In the genomic region with DNA sequence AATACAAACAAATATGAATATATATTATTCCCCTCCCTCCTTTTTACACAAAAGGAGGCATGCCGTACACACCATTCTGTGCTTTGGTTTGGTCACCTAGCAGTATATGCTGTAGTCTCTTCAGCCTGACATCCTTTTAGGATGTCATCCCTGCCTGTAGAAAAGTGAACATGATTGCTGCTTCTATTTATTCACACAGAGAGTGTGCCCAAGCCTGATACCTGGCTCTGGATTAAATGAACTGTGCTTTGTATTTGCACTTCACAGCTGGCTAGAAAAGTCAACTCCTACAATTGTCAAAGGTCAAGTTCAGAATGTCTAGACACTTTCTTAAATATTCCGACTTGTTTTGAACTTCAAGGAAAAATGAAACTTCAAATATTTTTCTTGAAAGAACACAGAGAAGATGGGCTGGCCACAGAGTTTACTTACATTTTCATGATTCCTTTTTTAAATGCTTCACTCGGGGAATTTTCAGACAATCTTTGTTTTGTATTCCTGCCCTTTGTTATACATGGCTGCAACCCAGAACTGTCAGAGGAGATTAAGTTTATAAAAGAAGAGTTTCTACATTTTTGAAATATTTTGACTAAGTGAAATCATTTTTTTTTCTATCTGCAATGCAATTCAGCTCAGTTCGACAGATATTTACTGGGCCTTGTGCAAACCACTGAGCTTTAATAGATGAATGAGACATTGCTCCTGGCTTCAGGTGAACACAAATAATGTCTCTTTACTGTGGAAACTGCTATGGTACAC, we compare ENCODE assay signal across 17 cellular contexts. TPM values are rescaled to one million over a fixed set of nuclear protein-coding genes. Genes with fewer than 3 reads are reported as not detected.
DNase-seq lines count a peak whose midpoint lies in the region; TF ChIP-seq lines count a peak whose summit lies in the region.
"Had no signal": no experiment of that assay in that cellular context is flagged by ENCODE, and none has a peak within 500 bp of the region (broad histone marks: within the 10 kb centered on the region; RNA-seq: fewer than 3 reads in every experiment).

No MANE protein-coding gene starts in this region.

- no peaks in the 10 kb centered on the region for H3K9me3 Mint-ChIP-seq in osteocyte (ENCODE audit: unreplicated experiment)

- peak overlapping the region; percentile 29 for H2AFZ ChIP-seq in ACC112 (ENCODE audit: low read length, unreplicated experiment)

- DNase-seq in adipocyte (ENCODE audit: low read depth) (peak; percentile 83), fibroblast of the aortic adventitia (ENCODE audit: low read depth) (peak; percentile 79), osteocyte (ENCODE audit: extremely low spot score, unreplicated experiment) (no peak), GM13977 (ENCODE audit: low spot score) (no peak), DMS114 treated with DMSO at 0.1 percent for 48 hours (lab: John Stamatoyannopoulos, UW; ENCODE audit: unreplicated experiment) (no peak), NCI-H524 treated with DMSO at 0.1 percent for 48 hours (lab: John Stamatoyannopoulos, UW) (no peak)
- no peak for DNase-seq in activated CD4-positive, CD25-positive, alpha-beta regulatory T cell (lab: John Stamatoyannopoulos, UW)
- DNase-seq: activated CD8-positive, alpha-beta T cell treated with anti-CD3 and anti-CD28 coated beads, Interleukin-2, amount 10 ng/mL, durations not matched to agents 7 days and 5 days; COR-L47; effector memory CD4-positive, alpha-beta T cell; mucosa of descending colon; NCI-H526 treated with DMSO at 0.1 percent for 48 hours; stimulated activated CD4-positive, alpha-beta T cell treated with anti-CD3 and anti-CD28 coated beads, Interleukin-1b, Interleukin-23, amount 100 ng/mL, for 48 hours had no signal

- H3K9me3 ChIP-seq in adipocyte (ENCODE audit: control insufficient read depth, low read length): no peaks in the 10 kb centered on the region
- H3K9me3 ChIP-seq: breast epithelium, mucosa of descending colon had no signal

- in situ Hi-C loops in GM13977 (cut with MboI; ENCODE audit: low pct_unique_long_range_greater_than_20kb, low sequenced_read_pairs, unreplicated experiment): no loop called here

- no peak overlapping the region for H3K4me3 Mint-ChIP-seq in osteocyte (ENCODE audit: unreplicated experiment)
- H3K4me3 Mint-ChIP-seq: activated CD8-positive, alpha-beta T cell treated with anti-CD3 and anti-CD28 coated beads, Interleukin-2, amount 10 ng/mL, durations not matched to agents 7 days and 5 days had no signal

- no peaks in the 10 kb centered on the region for H3K36me3 ChIP-seq in ACC112 (ENCODE audit: insufficient read depth, low read length)
- no peaks in the 10 kb centered on the region for H3K36me3 ChIP-seq in adipocyte (ENCODE audit: control insufficient read depth, insufficient read depth, low read length, severe bottlenecking)
- H3K36me3 ChIP-seq: breast epithelium had no signal

- H3K27me3 ChIP-seq in ACC112 (ENCODE audit: insufficient read depth, low read length): no peaks in the 10 kb centered on the region
- no peaks in the 10 kb centered on the region for H3K27me3 ChIP-seq in adipocyte (replicated peaks; ENCODE audit: control insufficient read depth, insufficient read depth, low read length)
- H3K27me3 ChIP-seq: breast epithelium had no signal

- H3K4me1 ChIP-seq in ACC112 (ENCODE audit: control insufficient read depth, insufficient read depth, low read length, unreplicated experiment) (peaks cover 13% of the 10 kb centered on the region), adipocyte (ENCODE audit: control insufficient read depth, insufficient read depth, low read length) (peaks cover 34% of the 10 kb centered on the region)

- H3K4me3 ChIP-seq in ACC112 (ENCODE audit: low read depth, low read length) (no peak overlapping the region), adipocyte (ENCODE audit: low read length) (peak overlapping the region; percentile 49), fibroblast of the aortic adventitia (ENCODE audit: low read depth, low read length) (no peak overlapping the region)
- H3K4me3 ChIP-seq: breast epithelium, mucosa of descending colon had no signal

- H3K79me2 ChIP-seq in ACC112 (ENCODE audit: control insufficient read depth, insufficient read depth, low read length, unreplicated experiment): no peaks in the 10 kb centered on the region

- no peak overlapping the region for H3K27ac ChIP-seq in ACC112 (ENCODE audit: low read depth, low read length)

- peak overlapping the region; percentile 72 for H3K27ac Mint-ChIP-seq in osteocyte (ENCODE audit: unreplicated experiment)
- H3K27ac Mint-ChIP-seq: activated CD8-positive, alpha-beta T cell treated with anti-CD3 and anti-CD28 coated beads, Interleukin-2, amount 10 ng/mL, durations not matched to agents 7 days and 5 days had no signal

- H3K9ac ChIP-seq in adipocyte (ENCODE audit: low read length): peak overlapping the region; percentile 55

- H3K4me1 Mint-ChIP-seq in osteocyte (ENCODE audit: unreplicated experiment): peaks cover 40% of the 10 kb centered on the region

- H3K27me3 Mint-ChIP-seq in osteocyte (ENCODE audit: unreplicated experiment): no peaks in the 10 kb centered on the region

- no peaks in the 10 kb centered on the region for H3K36me3 Mint-ChIP-seq in osteocyte (ENCODE audit: unreplicated experiment)

- TF ChIP-seq CTCF in fibroblast of the aortic adventitia (IDR thresholded peaks at IDR 0.05; ENCODE audit: insufficient read depth, low read length) (no peak), osteocyte (IDR thresholded peaks at IDR 0.05) (no peak), GM13977 (IDR thresholded peaks at IDR 0.05; ENCODE audit: extremely low read depth, insufficient read depth, missing control alignments) (no peak)

RNA-seq across cellular contexts. Expression of a gene that starts 33.4 kb away (rescaled TPM):
- total RNA-seq in fibroblast of the aortic adventitia (ENCODE audit: low replicate concordance) (not detected in 2 replicates), osteocyte (not detected in 2 replicates)
- total RNA-seq: activated CD8-positive, alpha-beta T cell treated with anti-CD3 and anti-CD28 coated beads, Interleukin-2, amount 10 ng/mL, durations not matched to agents 7 days and 5 days; breast epithelium; HT-29; posterior vena cava had no signal

Comparison
In these comparisons a context has a peak if more than half of its experiments do, and no peak if none do; other contexts are left out.
1. DNase-seq: peak in adipocyte (single experiment) and fibroblast of the aortic adventitia (single experiment); none in osteocyte (single experiment), activated CD4-positive, CD25-positive, alpha-beta regulatory T cell (0 of 4), GM13977 (single experiment), DMS114 treated with DMSO at 0.1 percent for 48 hours (single experiment) and NCI-H524 treated with DMSO at 0.1 percent for 48 hours (single experiment).